ENCODE assay signal across 10 cellular contexts in the genomic region with DNA sequence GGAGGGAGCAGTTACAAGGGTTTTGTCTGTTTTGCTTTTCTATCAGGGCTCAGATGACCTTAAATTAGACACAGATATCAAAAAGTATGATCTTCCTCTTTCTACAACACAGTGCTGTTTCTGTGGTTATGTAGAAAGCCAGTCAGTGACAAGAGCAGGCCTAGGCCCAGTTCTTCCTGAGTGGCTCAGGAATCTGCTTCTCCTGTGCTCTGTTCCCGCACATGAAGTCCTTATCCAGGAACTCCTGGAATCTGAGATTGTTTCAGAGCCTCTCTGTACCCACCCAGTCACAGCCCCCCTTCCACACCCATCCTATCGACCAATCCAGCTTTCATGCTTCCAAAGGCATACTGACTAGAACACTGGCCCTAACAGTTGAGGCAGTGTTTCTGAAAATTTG. TPM values are rescaled to one million over a fixed set of nuclear protein-coding genes. Genes with fewer than 3 reads are reported as not detected.
DNase-seq lines count a peak whose midpoint lies in the region; ATAC-seq and TF ChIP-seq lines count a peak whose summit lies in the region.
"Had no signal": no experiment of that assay in that cellular context is flagged by ENCODE, and none has a peak within 500 bp of the region (broad histone marks: within the 10 kb centered on the region; RNA-seq: fewer than 3 reads in every experiment).

No MANE protein-coding gene starts in this region.

- peak overlapping the region; percentile 68 to 77 for H3K27ac Mint-ChIP-seq in natural killer cell

- peaks cover 38 to 57% of the 10 kb centered on the region in 2 donors for H3K4me1 Mint-ChIP-seq in natural killer cell

- 37 to 78% (median 44%) methylated on average over 2 of the region's 2 CpGs for WGBS in adipose tissue, 3 donors

- DNase-seq in EH (ENCODE audit: low read depth), result peak; percentile 72
- no peak for DNase-seq in natural killer cell
- no peak for DNase-seq in NCI-H187 (lab: John Stamatoyannopoulos, UW)
- DNase-seq in iPS-NIHi7 (ENCODE audit: extremely low spot score), result no peak
- no peak for DNase-seq in NCI-H345 (lab: John Stamatoyannopoulos, UW)
- DNase-seq in NCI-H1930 (lab: John Stamatoyannopoulos, UW), result no peak
- DNase-seq: activated gamma-delta T cell treated with Interleukin-2 at 50 U/mL for 16 hours, uterus had no signal

- no peak for TF ChIP-seq CTCF in natural killer cell (IDR thresholded peaks at IDR 0.05)

- H3K27me3 Mint-ChIP-seq in natural killer cell (ENCODE audit: low read depth in 2 of 2), result peaks cover 0 to 2% of the 10 kb centered on the region in 2 donors

- peak overlapping the region; percentile 17 for H3K27ac ChIP-seq in adipose tissue (ENCODE audit: low read depth, low read length)
- H3K27ac ChIP-seq: uterus had no signal

- ATAC-seq in HG03442 (IDR thresholded peaks at IDR 0.05; ENCODE audit: unreplicated experiment) (peak; percentile 60), natural killer cell (no peak)

- peaks cover 4% of the 10 kb centered on the region for H3K36me3 Mint-ChIP-seq in natural killer cell

- no peaks in the 10 kb centered on the region for H3K9me3 Mint-ChIP-seq in natural killer cell

- intact Hi-C loops in natural killer cell (cut with micrococcal nuclease), result loop anchor here (10.0 kb wide), 1 partner anchor 48 kb away; a partner anchor contains a TSS

- H3K4me3 Mint-ChIP-seq in natural killer cell, result no peak overlapping the region

RNA-seq across cellular contexts. Expression of a gene that starts 40.4 kb away (rescaled TPM):
- 10 to 100 TPM in 2 of 3 donors, 1 to 10 TPM in 1; 4.7 to 13.9 (median 10.5) TPM for polyA plus RNA-seq in adipose tissue
- 10 to 100 TPM; 21.9 to 23.2 (median 22.1) TPM for total RNA-seq in natural killer cell

RNA-seq across cellular contexts. Expression of a gene that starts 50.3 kb away (rescaled TPM):
- polyA plus RNA-seq in adipose tissue, result 10 to 100 TPM; 30.8 to 61.2 (median 40.8) TPM
- 100 to 1,000 TPM; 122 to 143 (median 128) TPM for total RNA-seq in natural killer cell
